ENCODE assay signal across 15 cellular contexts in the genomic region with DNA sequence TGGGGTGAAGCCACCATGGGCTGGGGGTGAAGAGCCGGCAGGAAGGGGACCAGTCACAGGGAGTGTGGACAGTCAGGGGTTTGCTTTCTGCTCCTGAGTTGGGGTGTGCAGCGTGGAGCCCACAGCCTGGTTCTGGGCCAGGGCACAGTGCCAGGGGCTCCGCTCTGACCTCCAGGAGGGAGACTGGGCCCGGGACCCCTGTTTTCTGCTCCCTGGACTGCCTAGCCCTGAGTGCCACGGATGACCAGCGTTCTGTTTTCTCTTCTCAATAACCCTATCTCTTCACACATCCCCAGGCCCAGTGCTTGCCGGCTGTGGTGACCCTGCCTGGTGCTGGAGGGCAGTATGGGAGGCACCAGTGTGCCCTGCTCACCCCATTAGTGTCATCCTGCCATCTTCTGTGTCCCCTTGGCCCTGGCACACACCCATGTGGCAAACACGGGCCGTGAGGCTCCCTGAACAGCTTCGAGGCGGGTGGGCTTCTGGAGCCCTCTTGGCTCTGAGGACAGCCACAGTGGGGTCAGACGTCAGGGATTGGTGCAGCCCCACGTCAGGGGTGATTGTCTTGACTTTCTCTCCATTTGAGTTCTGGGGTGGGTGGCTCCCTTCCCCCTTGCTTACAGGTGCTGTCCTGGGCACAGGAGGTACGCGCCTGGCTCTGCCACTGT. TPM values are rescaled to one million over a fixed set of nuclear protein-coding genes. Genes with fewer than 3 reads are reported as not detected.
DNase-seq lines count a peak whose midpoint lies in the region; ATAC-seq, FAIRE-seq and TF ChIP-seq lines count a peak whose summit lies in the region.
"Had no signal": no experiment of that assay in that cellular context is flagged by ENCODE, and none has a peak within 500 bp of the region (broad histone marks: within the 10 kb centered on the region; RNA-seq: fewer than 3 reads in every experiment).

No MANE protein-coding gene starts in this region.

- H3K36me3 Mint-ChIP-seq in chondrocyte (ENCODE audit: low read depth), result no peaks in the 10 kb centered on the region
- H3K36me3 Mint-ChIP-seq in naive thymus-derived CD8-positive, alpha-beta T cell, result peaks cover 0 to 17% (median 1%) of the 10 kb centered on the region in 3 donors

- POLR2A ChIA-PET in naive thymus-derived CD8-positive, alpha-beta T cell (lab: Charles Lee), result interaction anchor here (1.6 to 10.6 kb wide), 3 partner anchors 8 to 17 kb away, joined by 3 to 146 read pairs (median 98); partner anchors contain the start of genes AMDHD2, ATP6V0C and PDPK1

- no peak for ATAC-seq in naive thymus-derived CD8-positive, alpha-beta T cell

- H3K4me1 ChIP-seq in SJCRH30, result peaks cover 4% of the 10 kb centered on the region; the same call in 1 of the 2 replicates

- no peaks in the 10 kb centered on the region for H3K9me3 ChIP-seq in SJCRH30 (replicated peaks)

- no peak for FAIRE-seq in HTR-8/SVneo (lab: Jason Lieb, UNC)

- no peak overlapping the region for H3K4me3 Mint-ChIP-seq in chondrocyte (ENCODE audit: unreplicated experiment)
- peak overlapping the region in 9 of 10 donors; percentile 10 to 95 (median 41) for H3K4me3 Mint-ChIP-seq in naive thymus-derived CD8-positive, alpha-beta T cell
- H3K4me3 Mint-ChIP-seq: activated T-cell treated with anti-CD3 and anti-CD28 coated beads, Interleukin-2, amount 50 U/mL, for 24 hours had no signal

- TF ChIP-seq CTCF in C4-2B (conservative IDR thresholded peaks at IDR 0.05) (no peak), chondrocyte (IDR thresholded peaks at IDR 0.05) (no peak)

- peaks cover 15% of the 10 kb centered on the region for H3K4me1 Mint-ChIP-seq in chondrocyte (ENCODE audit: low read depth)
- H3K4me1 Mint-ChIP-seq in naive thymus-derived CD8-positive, alpha-beta T cell, result peaks cover 9 to 26% (median 16%) of the 10 kb centered on the region in 4 donors

- H3K4me3 ChIP-seq in SJCRH30, result no peak overlapping the region

- no peaks in the 10 kb centered on the region for H3K27me3 Mint-ChIP-seq in chondrocyte (ENCODE audit: low read depth)
- H3K27me3 Mint-ChIP-seq in naive thymus-derived CD8-positive, alpha-beta T cell, result peaks cover 0 to 3% (median 0%) of the 10 kb centered on the region in 5 donors
- H3K27me3 Mint-ChIP-seq: activated T-cell treated with anti-CD3 and anti-CD28 coated beads, Interleukin-2, amount 50 U/mL, for 24 hours had no signal

- no peaks in the 10 kb centered on the region for H3K36me3 ChIP-seq in SJCRH30

- H3K27ac ChIP-seq in C4-2B (peak overlapping the region; percentile 72; the same call in 1 of the 2 replicates), SJCRH30 (no peak overlapping the region)
- H3K27ac ChIP-seq: brain microvascular endothelial cell had no signal

- no peaks in the 10 kb centered on the region for H3K27me3 ChIP-seq in SJCRH30
- H3K27me3 ChIP-seq: brain microvascular endothelial cell had no signal

- H3K27ac Mint-ChIP-seq in chondrocyte (ENCODE audit: unreplicated experiment), result peak overlapping the region; percentile 49
- peak overlapping the region in 8 of 10 donors; percentile 16 to 80 (median 63) for H3K27ac Mint-ChIP-seq in naive thymus-derived CD8-positive, alpha-beta T cell
- H3K27ac Mint-ChIP-seq: activated T-cell treated with anti-CD3 and anti-CD28 coated beads, Interleukin-2, amount 50 U/mL, for 24 hours had no signal

- DNase-seq in D341Med (ENCODE audit: low spot score) (peak; percentile 9), chondrocyte (ENCODE audit: low spot score) (no peak), HTR-8/SVneo (ENCODE audit: insufficient read length, low spot score) (no peak), SJCRH30 (no peak), NCI-H1048 (lab: John Stamatoyannopoulos, UW) (no peak)
- DNase-seq in naive thymus-derived CD8-positive, alpha-beta T cell, result no peak
- DNase-seq: activated T-cell treated with anti-CD3 and anti-CD28 coated beads, Interleukin-2, amount 50 U/mL, for 24 hours; brain microvascular endothelial cell; kidney glomerular epithelial cell; NCI-H1417 treated with DMSO at 0.1 percent for 48 hours; NCI-H526 treated with DMSO at 0.1 percent for 48 hours had no signal

- H3K9me3 Mint-ChIP-seq in chondrocyte (ENCODE audit: low read depth), result no peaks in the 10 kb centered on the region
- H3K9me3 Mint-ChIP-seq in naive thymus-derived CD8-positive, alpha-beta T cell, result no peaks in the 10 kb centered on the region
- H3K9me3 Mint-ChIP-seq: activated T-cell treated with anti-CD3 and anti-CD28 coated beads, Interleukin-2, amount 50 U/mL, for 24 hours had no signal

RNA-seq across cellular contexts. Expression of gene CEMP1, which starts 1.1 kb away (rescaled TPM):
- not detected in 3 replicates for total RNA-seq in chondrocyte
- 1 to 10 TPM; 1.6 to 2.1 TPM for total RNA-seq in naive thymus-derived CD8-positive, alpha-beta T cell
- polyA plus RNA-seq in naive thymus-derived CD8-positive, alpha-beta T cell, result 1 to 10 TPM in 2 of 3 donors, under 1 TPM in 1; 0.81 to 6.0 (median 2.8) TPM
- total RNA-seq in SJCRH30 (2014; rRNA removed; shearing (Covaris generic)), result not detected in 2 replicates
- total RNA-seq: glomerular endothelial cell, skeletal muscle tissue, temporal lobe had no signal

RNA-seq across cellular contexts. Expression of gene PDPK1, which starts 7.7 kb away (rescaled TPM):
- total RNA-seq in chondrocyte, result 39.2 to 40.6 TPM (median 39.6 TPM) in 3 replicates
- total RNA-seq in naive thymus-derived CD8-positive, alpha-beta T cell, result 10 to 100 TPM; 66.1 to 69.7 TPM
- 10 to 100 TPM; 27.1 to 44.7 (median 28.6) TPM for polyA plus RNA-seq in naive thymus-derived CD8-positive, alpha-beta T cell
- total RNA-seq in SJCRH30 (2014; rRNA removed; shearing (Covaris generic)), result 27.9 and 28.0 TPM in 2 replicates

RNA-seq across cellular contexts. Expression of gene AMDHD2, which starts 9.9 kb away (rescaled TPM):
- 35.4 to 37.0 TPM (median 36.3 TPM) in 3 replicates for total RNA-seq in chondrocyte
- total RNA-seq in naive thymus-derived CD8-positive, alpha-beta T cell, result 100 to 1,000 TPM; 103 to 107 TPM
- polyA plus RNA-seq in naive thymus-derived CD8-positive, alpha-beta T cell, result 10 to 100 TPM; 15.2 to 17.4 (median 16.4) TPM
- 14.8 and 16.1 TPM in 2 replicates for total RNA-seq in SJCRH30 (2014; rRNA removed; shearing (Covaris generic))

RNA-seq across cellular contexts. Expression of gene ATP6V0C, which starts 16.3 kb away (rescaled TPM):
- 168 to 200 TPM (median 197 TPM) in 3 replicates for total RNA-seq in chondrocyte
- 100 to 1,000 TPM; 116 to 123 TPM for total RNA-seq in naive thymus-derived CD8-positive, alpha-beta T cell
- 10 to 100 TPM; 74.9 to 84.9 (median 77.6) TPM for polyA plus RNA-seq in naive thymus-derived CD8-positive, alpha-beta T cell
- total RNA-seq in SJCRH30 (2014; rRNA removed; shearing (Covaris generic)), result 28.7 and 28.8 TPM in 2 replicates

RNA-seq across cellular contexts. Expression of gene TBC1D24, which starts 55.2 kb away (rescaled TPM):
- total RNA-seq in chondrocyte, result 17.9 to 19.6 TPM (median 18.7 TPM) in 3 replicates
- total RNA-seq in naive thymus-derived CD8-positive, alpha-beta T cell, result 10 to 100 TPM; 13.4 to 17.3 TPM
- polyA plus RNA-seq in naive thymus-derived CD8-positive, alpha-beta T cell, result 1 to 10 TPM; 2.6 to 3.0 (median 2.6) TPM
- 19.8 and 21.8 TPM in 2 replicates for total RNA-seq in SJCRH30 (2014; rRNA removed; shearing (Covaris generic))
